In the genomic region with DNA sequence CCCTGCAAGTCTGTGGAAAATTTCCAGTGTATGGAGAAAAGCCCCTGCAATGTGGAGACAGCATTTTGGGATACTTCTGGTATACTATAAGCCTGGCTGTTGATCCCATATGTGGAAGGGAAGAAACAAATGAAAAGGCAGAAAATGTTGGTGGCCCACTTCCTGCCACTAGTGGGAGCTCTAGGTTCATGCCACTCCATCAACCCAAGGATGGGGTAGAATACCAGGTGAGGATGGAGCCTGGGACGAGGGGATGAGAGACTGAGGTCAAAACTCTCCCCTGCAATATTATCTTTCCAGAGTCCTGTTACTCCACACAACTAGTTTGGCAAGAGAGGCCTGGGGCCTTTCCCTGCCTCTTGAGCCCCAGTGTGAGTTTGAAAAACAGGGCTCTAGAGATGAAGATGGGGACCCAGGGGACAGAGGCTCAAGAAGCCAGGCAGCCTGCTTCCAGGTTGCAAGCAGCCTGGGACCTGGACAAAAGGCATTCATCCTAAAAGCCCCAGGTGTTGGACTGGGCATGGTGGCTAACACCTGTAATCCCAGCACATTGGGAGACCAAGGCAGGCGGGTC, we compare ENCODE assay signal across 9 cellular contexts. TPM values are rescaled to one million over a fixed set of nuclear protein-coding genes. Genes with fewer than 3 reads are reported as not detected.
DNase-seq lines count a peak whose midpoint lies in the region; ATAC-seq and FAIRE-seq lines count a peak whose summit lies in the region.
"Had no signal": no experiment of that assay in that cellular context is flagged by ENCODE, and none has a peak within 500 bp of the region (broad histone marks: within the 10 kb centered on the region; RNA-seq: fewer than 3 reads in every experiment).

No MANE protein-coding gene starts in this region.

- DNase-seq in DMS53 (lab: John Stamatoyannopoulos, UW) (peak; percentile 81), HT1080 (ENCODE audit: low read depth) (peak; percentile 41), mesendoderm (peak; percentile 48), occipital lobe (lab: John Stamatoyannopoulos, UW) (no peak), sciatic nerve (ENCODE audit: low spot score) (no peak), frontal cortex (ENCODE audit: low spot score in 2 of 2) (no peak)
- DNase-seq in activated naive CD8-positive, alpha-beta T cell treated with anti-CD3 and anti-CD28 coated beads, Interleukin-2, amount 50 U/mL, for 24 hours = peak; percentile 49
- DNase-seq: sigmoid colon had no signal

- H3K27me3 Mint-ChIP-seq in activated naive CD8-positive, alpha-beta T cell treated with anti-CD3 and anti-CD28 coated beads, Interleukin-2, amount 50 U/mL, for 24 hours = no peaks in the 10 kb centered on the region

- WGBS in mesendoderm (ENCODE audit: extremely low coverage, insufficient coverage, low lambda C conversion rate) = no CpG with 5 or more reads among the region's 2 CpGs

- H4K8ac ChIP-seq in mesendoderm (ENCODE audit: low read depth, low read length) = no peak overlapping the region

- no peak overlapping the region for H3K4me3 ChIP-seq in mesendoderm (ENCODE audit: low read length)
- H3K4me3 ChIP-seq: sigmoid colon had no signal

- no peak overlapping the region for H3K9ac ChIP-seq in mesendoderm (ENCODE audit: low read length)

- no peak overlapping the region for H3K27ac ChIP-seq in mesendoderm (ENCODE audit: low read depth, low read length)
- H3K27ac ChIP-seq: sigmoid colon had no signal

- H3K27me3 ChIP-seq in mesendoderm (ENCODE audit: insufficient read depth, low read length, poor library complexity) = no peaks in the 10 kb centered on the region
- H3K27me3 ChIP-seq: sigmoid colon had no signal

- no peak overlapping the region for H2BK120ac ChIP-seq in mesendoderm (ENCODE audit: low read depth, low read length)

- H3K4ac ChIP-seq in mesendoderm (ENCODE audit: low read depth, low read length) = no peak overlapping the region

- no peaks in the 10 kb centered on the region for H3K36me3 Mint-ChIP-seq in activated naive CD8-positive, alpha-beta T cell treated with anti-CD3 and anti-CD28 coated beads, Interleukin-2, amount 50 U/mL, for 24 hours (ENCODE audit: low read depth)

- H3K36me3 ChIP-seq in mesendoderm (ENCODE audit: control insufficient read depth, insufficient read depth, low read length) = no peaks in the 10 kb centered on the region
- H3K36me3 ChIP-seq: sigmoid colon had no signal

- no peaks in the 10 kb centered on the region for H3K79me2 ChIP-seq in mesendoderm (ENCODE audit: control insufficient read depth, insufficient read depth, low read length)

- no peak overlapping the region for H2AK5ac ChIP-seq in mesendoderm (ENCODE audit: low read length)

- peaks cover 26% of the 10 kb centered on the region for H3K4me1 Mint-ChIP-seq in activated naive CD8-positive, alpha-beta T cell treated with anti-CD3 and anti-CD28 coated beads, Interleukin-2, amount 50 U/mL, for 24 hours

- H3K56ac ChIP-seq in mesendoderm (ENCODE audit: low read length) = no peak overlapping the region

- no peak overlapping the region for H2BK15ac ChIP-seq in mesendoderm (replicated peaks; ENCODE audit: low read depth)

- no peak overlapping the region for H3K4me2 ChIP-seq in mesendoderm (ENCODE audit: low read length)

- no peaks in the 10 kb centered on the region for H3K79me1 ChIP-seq in mesendoderm (ENCODE audit: low read length)

- no peak for ATAC-seq in activated naive CD8-positive, alpha-beta T cell treated with anti-CD3 and anti-CD28 coated beads, Interleukin-2, amount 50 U/mL, for 24 hours
- ATAC-seq in HG02840 (IDR thresholded peaks at IDR 0.05; ENCODE audit: low FRiP score, unreplicated experiment) = no peak
- no peak for ATAC-seq in sciatic nerve

- H3K18ac ChIP-seq in mesendoderm (ENCODE audit: low read length) = no peak overlapping the region

- no peaks in the 10 kb centered on the region for H3K9me3 Mint-ChIP-seq in activated naive CD8-positive, alpha-beta T cell treated with anti-CD3 and anti-CD28 coated beads, Interleukin-2, amount 50 U/mL, for 24 hours

- H3K23ac ChIP-seq in mesendoderm (ENCODE audit: low read length) = no peak overlapping the region

- H3K4me3 Mint-ChIP-seq in activated naive CD8-positive, alpha-beta T cell treated with anti-CD3 and anti-CD28 coated beads, Interleukin-2, amount 50 U/mL, for 24 hours = no peak overlapping the region

- H2BK5ac ChIP-seq in mesendoderm (ENCODE audit: low read length) = no peak overlapping the region

- H3K4me1 ChIP-seq in mesendoderm (ENCODE audit: control insufficient read depth, low read depth, low read length) = no peaks in the 10 kb centered on the region
- H3K4me1 ChIP-seq: sigmoid colon had no signal

- no peak overlapping the region for H3K27ac Mint-ChIP-seq in activated naive CD8-positive, alpha-beta T cell treated with anti-CD3 and anti-CD28 coated beads, Interleukin-2, amount 50 U/mL, for 24 hours

- intact Hi-C loops in sciatic nerve (cut with DNase I) = loop anchor here (10.0 kb wide), 1 partner anchor 85 kb away; no protein-coding TSS in a partner anchor

- H4K5ac ChIP-seq in mesendoderm (ENCODE audit: low read length) = no peak overlapping the region

- no peak for FAIRE-seq in frontal cortex (lab: Jason Lieb, UNC)

RNA-seq across cellular contexts. Expression of gene BMP10, which starts 31.9 kb away (rescaled TPM):
- total RNA-seq in HT1080 (2014; rRNA removed; shearing (Covaris generic)) = not detected in 2 replicates
- not detected in 2 replicates for polyA plus RNA-seq in HT1080 (2015; cell fraction: cytosol; rRNA removed)
- not detected in 2 replicates for polyA plus RNA-seq in HT1080 (2015; cell fraction: nucleus; rRNA removed)
- not detected for polyA plus RNA-seq in mesendoderm (2013, experiment 1 of 2)
- polyA plus RNA-seq in mesendoderm (2013, experiment 2 of 2) = not detected
- total RNA-seq in occipital lobe (not detected), sciatic nerve (not detected), frontal cortex (not detected)
- total RNA-seq: sigmoid colon had no signal
- polyA plus RNA-seq: sigmoid colon had no signal

Comparison
In these comparisons a context has a peak if more than half of its experiments do, and no peak if none do; other contexts are left out.
1. DNase-seq: peak in DMS53 (single experiment), HT1080 (single experiment), activated naive CD8-positive, alpha-beta T cell treated with anti-CD3 and anti-CD28 coated beads, Interleukin-2, amount 50 U/mL, for 24 hours (single experiment) and mesendoderm (single experiment); none in occipital lobe (single experiment), sciatic nerve (single experiment) and frontal cortex (0 of 2).